In genomic region chr11:3229673-3230630, GRCh38 we compare ENCODE assay signal across 1 cellular context.
TF ChIP-seq lines count a peak whose summit lies in the region.

No MANE protein-coding gene starts in this region.

TF ChIP-seq in H1, 55 proteins besides CTCF, POLR2A, EP300 and RAD21:
- TF ChIP-seq JUN (IDR thresholded peaks at IDR 0.05; ENCODE audit: low read depth, low read length) (no peak), RFX5 (IDR thresholded peaks at IDR 0.05; ENCODE audit: borderline replicate concordance, low read depth, low read length) (no peak), RBBP5 (IDR thresholded peaks at IDR 0.05; ENCODE audit: borderline replicate concordance, low read depth, low read length) (no peak), SAP30 (IDR thresholded peaks at IDR 0.05; ENCODE audit: insufficient read depth, insufficient replicate concordance, low read length) (no peak), POLR2AphosphoS5 (IDR thresholded peaks at IDR 0.05; ENCODE audit: low read depth, low read length) (no peak), CBX5 (IDR thresholded peaks at IDR 0.05; ENCODE audit: low read depth, low read length) (no peak), TBP (IDR thresholded peaks at IDR 0.05; ENCODE audit: low read depth, low read length) (no peak), HDAC6 (IDR thresholded peaks at IDR 0.05; ENCODE audit: low read depth, low read length) (no peak), GTF2F1 (IDR thresholded peaks at IDR 0.05; ENCODE audit: borderline replicate concordance, low read depth, low read length) (no peak), POU5F1 (IDR thresholded peaks at IDR 0.05; ENCODE audit: low read depth, low read length) (no peak), TCF12 (IDR thresholded peaks at IDR 0.05; ENCODE audit: low read depth, low read length) (no peak), JUND (IDR thresholded peaks at IDR 0.05; ENCODE audit: low read length) (no peak), CREB1 (IDR thresholded peaks at IDR 0.05) (no peak)
